In the genomic region with DNA sequence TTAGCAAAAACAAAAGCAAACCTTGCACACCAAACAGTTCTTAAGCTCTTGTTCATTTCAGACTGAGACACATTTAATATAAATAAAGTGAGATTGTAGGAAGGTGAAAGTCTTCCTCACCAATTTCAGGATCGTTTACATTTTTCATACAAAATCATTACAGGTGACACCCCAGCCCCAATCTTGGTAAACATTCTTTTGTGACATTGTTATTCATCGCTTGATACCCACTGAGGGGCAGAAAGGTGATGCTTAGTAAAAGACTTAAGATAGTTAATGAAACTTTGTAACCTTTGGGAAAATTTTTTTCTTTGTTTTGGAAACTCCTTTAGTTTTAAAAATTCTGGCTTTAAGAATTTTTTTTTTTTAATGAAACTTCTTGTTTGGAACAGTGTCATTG, we compare ENCODE assay signal across 8 cellular contexts. TPM values are rescaled to one million over a fixed set of nuclear protein-coding genes. Genes with fewer than 3 reads are reported as not detected.
DNase-seq lines count a peak whose midpoint lies in the region; ATAC-seq, FAIRE-seq and TF ChIP-seq lines count a peak whose summit lies in the region.

No MANE protein-coding gene starts in this region.

- TF ChIP-seq CTCF in Calu3 (IDR thresholded peaks at IDR 0.05; ENCODE audit: unreplicated experiment) (no peak), neutrophil (IDR thresholded peaks at IDR 0.05) (no peak)

- peak overlapping the region; percentile 61 for H3K27ac Mint-ChIP-seq in Calu3 (ENCODE audit: unreplicated experiment)

- peak; percentile 8 for FAIRE-seq in endometrium (lab: Jason Lieb, UNC)

- H3K9me3 Mint-ChIP-seq in Calu3 (ENCODE audit: low read depth, unreplicated experiment), result no peaks in the 10 kb centered on the region

- BruUV-seq in Calu3 (replicated peaks; lab: Mats Ljungman, UMichigan), result no TSS peak

- H3K4me1 ChIP-seq in NT2/D1 (ENCODE audit: insufficient read depth, insufficient read length) (no peaks in the 10 kb centered on the region), neutrophil (ENCODE audit: control insufficient read depth in 1 of 2, insufficient read depth in 1 of 2, low read depth in 1 of 2, low read length in 1 of 2) (peaks cover 44 to 46% of the 10 kb centered on the region in 2 experiments)

- DNase-seq in Calu3 (no peak), NT2/D1 (ENCODE audit: low read depth, low spot score) (no peak), germinal center (ENCODE audit: low spot score) (no peak), T1000 (lab: John Stamatoyannopoulos, UW) (no peak)

- peaks cover 57% of the 10 kb centered on the region for H3K36me3 Mint-ChIP-seq in Calu3 (ENCODE audit: insufficient read depth, unreplicated experiment)

- intact Hi-C loops in Calu3 (cut with micrococcal nuclease; ENCODE audit: unreplicated experiment), result no loop called here

- CTCF ChIA-PET in Calu3 (lab: Charles Lee), result no interaction called here

- H3K27ac ChIP-seq in neutrophil, result peak overlapping the region; percentile 96

- no peaks in the 10 kb centered on the region for H3K4me1 Mint-ChIP-seq in Calu3 (ENCODE audit: low read depth, unreplicated experiment)

- H3K9ac ChIP-seq in NT2/D1 (ENCODE audit: insufficient read length, low read depth), result no peak overlapping the region

- H3K4me3 Mint-ChIP-seq in Calu3 (ENCODE audit: low read depth, unreplicated experiment), result peak overlapping the region; percentile 97

- H3K27me3 ChIP-seq in NT2/D1 (ENCODE audit: insufficient read depth, insufficient read length) (no peaks in the 10 kb centered on the region), neutrophil (no peaks in the 10 kb centered on the region)

- H3K36me3 ChIP-seq in NT2/D1 (ENCODE audit: insufficient read depth, insufficient read length, low read length) (peaks cover 22% of the 10 kb centered on the region), neutrophil (no peaks in the 10 kb centered on the region)

- no peaks in the 10 kb centered on the region for H3K9me3 ChIP-seq in NT2/D1 (ENCODE audit: insufficient read depth, low read length)
- H3K9me3 ChIP-seq in neutrophil, result no peaks in the 10 kb centered on the region

- H3K27me3 Mint-ChIP-seq in Calu3 (ENCODE audit: unreplicated experiment), result no peaks in the 10 kb centered on the region

- no peak for ATAC-seq in HG03097 (IDR thresholded peaks at IDR 0.05; ENCODE audit: low FRiP score, unreplicated experiment)
- no peak for ATAC-seq in HG03439 (IDR thresholded peaks at IDR 0.05; ENCODE audit: unreplicated experiment)

- H3K4me3 ChIP-seq in NT2/D1 (ENCODE audit: insufficient read length, low read depth), result peak overlapping the region; percentile 75
- peak overlapping the region; percentile 73 to 79 for H3K4me3 ChIP-seq in neutrophil (ENCODE audit: low read depth in 1 of 2, low read length in 1 of 2)

RNA-seq across cellular contexts. Expression of gene ARID2, which starts 1.9 kb away (rescaled TPM):
- 17.5 and 22.9 TPM in 2 replicates for total RNA-seq in Calu3 (2022)
